ENCODE assay signal across 8 cellular contexts in the genomic region with DNA sequence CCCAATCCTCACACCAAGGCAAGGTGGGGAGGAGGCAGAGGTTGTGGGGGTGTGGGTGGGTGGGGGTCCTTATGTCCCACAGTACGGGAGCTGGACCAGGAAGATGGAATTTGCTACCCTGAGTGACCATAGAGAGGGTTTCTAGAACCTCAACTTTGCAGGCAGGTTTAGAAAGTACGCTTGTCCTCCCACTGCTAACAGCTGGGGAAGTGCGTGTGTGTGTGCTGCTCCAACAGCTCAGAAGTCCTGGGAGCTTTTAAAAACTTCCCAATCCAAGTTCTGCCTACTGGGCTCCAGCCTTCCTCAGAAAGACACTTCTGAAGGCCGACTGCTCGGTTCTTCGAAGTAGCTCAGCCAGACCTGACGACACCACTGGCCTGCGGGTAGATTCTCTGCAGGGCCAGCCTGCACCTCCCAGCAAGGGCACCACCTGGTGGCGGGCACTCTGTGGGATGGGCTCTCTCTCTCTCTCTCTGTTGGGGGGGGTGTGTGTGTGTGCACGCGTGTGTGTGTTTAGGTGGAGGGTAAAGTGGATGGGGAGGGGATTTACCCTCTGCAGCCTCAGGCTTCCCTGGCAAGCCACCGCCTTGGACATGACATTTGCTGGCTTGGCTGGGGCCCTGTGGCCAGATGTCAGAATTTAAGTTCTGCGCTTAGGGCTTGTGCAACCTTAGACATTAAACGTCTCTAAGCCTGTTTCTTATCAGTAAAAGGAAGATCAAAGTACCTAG. TPM values are rescaled to one million over a fixed set of nuclear protein-coding genes. Genes with fewer than 3 reads are reported as not detected.
DNase-seq lines count a peak whose midpoint lies in the region; ATAC-seq, FAIRE-seq and TF ChIP-seq lines count a peak whose summit lies in the region.

No MANE protein-coding gene starts in this region.

- peak; percentile 78 for TF ChIP-seq CTCF in Calu3 (IDR thresholded peaks at IDR 0.05; ENCODE audit: unreplicated experiment)

- no peaks in the 10 kb centered on the region for H3K27me3 ChIP-seq in right cardiac atrium (ENCODE audit: control insufficient read depth, insufficient read depth)
- no peaks in the 10 kb centered on the region for H3K27me3 ChIP-seq in small intestine (ENCODE audit: control insufficient read depth in 2 of 2, insufficient read depth in 2 of 2, low read length in 2 of 2)

- no peak for FAIRE-seq in small intestine (lab: Jason Lieb, UNC)

- H3K4me3 ChIP-seq in Jurkat, Clone E6-1 (ENCODE audit: low read length), result no peak overlapping the region
- no peak overlapping the region for H3K4me3 ChIP-seq in right cardiac atrium (ENCODE audit: low read length)
- no peak overlapping the region for H3K4me3 ChIP-seq in small intestine (ENCODE audit: low read depth in 1 of 2, low read length in 2 of 2)

- BruUV-seq in Calu3 (replicated peaks; lab: Mats Ljungman, UMichigan), result no TSS peak

- H3K36me3 ChIP-seq in small intestine (ENCODE audit: control insufficient read depth in 2 of 2, insufficient read depth in 2 of 2, low read length in 2 of 2), result no peaks in the 10 kb centered on the region

- CTCF ChIA-PET in Calu3 (lab: Charles Lee), result interaction anchor here (0.6 to 2.8 kb wide), 25 partner anchors 9 to 762 kb away, joined by 3 to 46 read pairs (median 4); no protein-coding TSS in a partner anchor

- H3K9me3 Mint-ChIP-seq in Calu3 (ENCODE audit: low read depth, unreplicated experiment), result no peaks in the 10 kb centered on the region

- H3K27me3 Mint-ChIP-seq in Calu3 (ENCODE audit: unreplicated experiment), result peaks cover 13% of the 10 kb centered on the region

- WGBS in right cardiac atrium, result 16% methylated on average over 14 of the region's 14 CpGs
- WGBS in small intestine, 3 donors, result 6 to 21% (median 20%) methylated on average over 14 of the region's 14 CpGs

- no peaks in the 10 kb centered on the region for H3K9me3 ChIP-seq in right cardiac atrium (ENCODE audit: control insufficient read depth, low read length)
- no peaks in the 10 kb centered on the region for H3K9me3 ChIP-seq in small intestine (ENCODE audit: control insufficient read depth, low read depth)

- DNase-seq in Calu3 (peak; percentile 88), T-helper 2 cell (peak; percentile 44 to 89 (median 67)), amniotic epithelial cell (ENCODE audit: low read depth) (peak; percentile 80), right cardiac atrium (peak; percentile 83 to 93 (median 92)), small intestine (peak; percentile 84), NCI-H128 (lab: John Stamatoyannopoulos, UW; ENCODE audit: unreplicated experiment) (no peak)
- DNase-seq in Jurkat, Clone E6-1 (ENCODE audit: low read depth, low spot score), result peak; percentile 49

- H3K4me3 Mint-ChIP-seq in Calu3 (ENCODE audit: low read depth, unreplicated experiment), result no peak overlapping the region

- ATAC-seq in right cardiac atrium, result peak; percentile 93 to 94
- ATAC-seq in GM18520 (IDR thresholded peaks at IDR 0.05; ENCODE audit: unreplicated experiment), result no peak

- no peak overlapping the region for H3K27ac Mint-ChIP-seq in Calu3 (ENCODE audit: unreplicated experiment)

- H3K4me1 ChIP-seq in right cardiac atrium (ENCODE audit: control insufficient read depth, insufficient read depth, low read length) (no peaks in the 10 kb centered on the region), small intestine (ENCODE audit: control insufficient read depth in 2 of 2, insufficient read depth in 1 of 2, low read depth in 1 of 2, low read length in 1 of 2) (no peaks in the 10 kb centered on the region)

- H3K36me3 Mint-ChIP-seq in Calu3 (ENCODE audit: insufficient read depth, unreplicated experiment), result peaks cover 6% of the 10 kb centered on the region

- H3K4me1 Mint-ChIP-seq in Calu3 (ENCODE audit: low read depth, unreplicated experiment), result peaks cover 8% of the 10 kb centered on the region

- H3K27ac ChIP-seq in right cardiac atrium (ENCODE audit: low read length), result no peak overlapping the region
- H3K27ac ChIP-seq in small intestine (ENCODE audit: low read depth in 1 of 2, low read length in 1 of 2), result no peak overlapping the region

- intact Hi-C loops in Calu3 (cut with micrococcal nuclease; ENCODE audit: unreplicated experiment) (loop anchor here (1.0 to 5.0 kb wide), 2 partner anchors 88 to 170 kb away; no protein-coding TSS in a partner anchor), right cardiac atrium (cut with DNase I) (loop anchor here in 3 of 4 donors (2.0 kb wide), 2 partner anchors 168 to 170 kb away; no protein-coding TSS in a partner anchor)

RNA-seq across cellular contexts. Expression of a gene that starts 15.6 kb away (rescaled TPM):
- total RNA-seq in Calu3 (2022) (2.2 and 2.5 TPM in 2 replicates), right cardiac atrium (under 1 TPM in 3 of 4 donors, not detected in 1; 0.12 to 0.39 (median 0.17) TPM)
- polyA plus RNA-seq in Jurkat, Clone E6-1 (2012; ENCODE audit: insufficient read depth, insufficient read length), result not detected
- polyA plus RNA-seq in right cardiac atrium (0.20 TPM), small intestine (1 to 10 TPM in 1 of 3 donors, under 1 TPM in 1, not detected in 1; 0.27 to 1.4 TPM)
